9 cellular contexts compared by ENCODE assay signal in genomic region chr2:46493241-46493970, GRCh38. TPM values are rescaled to one million over a fixed set of nuclear protein-coding genes. Genes with fewer than 3 reads are reported as not detected.
DNase-seq lines count a peak whose midpoint lies in the region; ATAC-seq and TF ChIP-seq lines count a peak whose summit lies in the region.
"Had no signal": no experiment of that assay in that cellular context is flagged by ENCODE, and none has a peak within 500 bp of the region (broad histone marks: within the 10 kb centered on the region; RNA-seq: fewer than 3 reads in every experiment).

No MANE protein-coding gene starts in this region.

- no peaks in the 10 kb centered on the region for H3K36me3 Mint-ChIP-seq in activated CD8-positive, alpha-beta memory T cell treated with anti-CD3 and anti-CD28 coated beads, Interleukin-2, amount 10 ng/mL, durations not matched to agents 7 days and 5 days

- H2AFZ ChIP-seq in neural cell (ENCODE audit: low read depth, low read length) = peak overlapping the region; percentile 89

- H3K4me1 Mint-ChIP-seq in activated CD8-positive, alpha-beta memory T cell treated with anti-CD3 and anti-CD28 coated beads, Interleukin-2, amount 10 ng/mL, durations not matched to agents 7 days and 5 days = peaks cover 15% of the 10 kb centered on the region

- H3K27ac Mint-ChIP-seq in activated CD8-positive, alpha-beta memory T cell treated with anti-CD3 and anti-CD28 coated beads, Interleukin-2, amount 10 ng/mL, durations not matched to agents 7 days and 5 days = no peak overlapping the region

- no peaks in the 10 kb centered on the region for H3F3A ChIP-seq in neural cell (ENCODE audit: insufficient read depth, low read length, poor library complexity, severe bottlenecking)

- peak overlapping the region; percentile 84 for H3K9ac ChIP-seq in neural cell (ENCODE audit: low read length)

- H3K9me2 ChIP-seq in neural cell (ENCODE audit: insufficient read depth, low read length) = no peaks in the 10 kb centered on the region

- TF ChIP-seq EP300 in neural cell (conservative IDR thresholded peaks at IDR 0.05; ENCODE audit: poor library complexity, severe bottlenecking) = no peak

- no peaks in the 10 kb centered on the region for H3K9me3 Mint-ChIP-seq in activated CD8-positive, alpha-beta memory T cell treated with anti-CD3 and anti-CD28 coated beads, Interleukin-2, amount 10 ng/mL, durations not matched to agents 7 days and 5 days (ENCODE audit: low read depth)

- no peak for TF ChIP-seq RAD21 in neural cell (conservative IDR thresholded peaks at IDR 0.05)

- no peak overlapping the region for H3K4me3 Mint-ChIP-seq in activated CD8-positive, alpha-beta memory T cell treated with anti-CD3 and anti-CD28 coated beads, Interleukin-2, amount 10 ng/mL, durations not matched to agents 7 days and 5 days

- H3K4me2 ChIP-seq in neural cell (ENCODE audit: low read length) = peak overlapping the region; percentile 53

- peak overlapping the region; percentile 53 for H3K4me3 ChIP-seq in neural cell (ENCODE audit: low read length)

- H3K27me3 Mint-ChIP-seq in activated CD8-positive, alpha-beta memory T cell treated with anti-CD3 and anti-CD28 coated beads, Interleukin-2, amount 10 ng/mL, durations not matched to agents 7 days and 5 days = peaks cover 3% of the 10 kb centered on the region

- H4K20me1 ChIP-seq in neural cell (ENCODE audit: insufficient read depth) = no peaks in the 10 kb centered on the region

- DNase-seq in activated CD8-positive, alpha-beta memory T cell treated with anti-CD3 and anti-CD28 coated beads, Interleukin-2, amount 10 ng/mL, durations not matched to agents 7 days and 5 days = peak; percentile 41
- DNase-seq in activated CD8-positive, alpha-beta memory T cell treated with anti-CD3 and anti-CD28 coated beads, Interleukin-2, amount 50 U/mL, for 48 hours = no peak
- DNase-seq in SK-N-DZ (ENCODE audit: low spot score) (peak; percentile 91), KBM-7 (no peak), mucosa of gallbladder (ENCODE audit: low spot score) (no peak)
- DNase-seq in central memory CD4-positive, alpha-beta T cell = no peak

- no peaks in the 10 kb centered on the region for H3K9me3 ChIP-seq in neural cell (ENCODE audit: low read length)

- peak overlapping the region; percentile 100 for H3K27ac ChIP-seq in neural cell (ENCODE audit: low read length)
- H3K27ac ChIP-seq: C4-2B had no signal

- CTCF ChIA-PET in activated CD8-positive, alpha-beta memory T cell treated with anti-CD3 and anti-CD28 coated beads, Interleukin-2, amount 10 ng/mL, durations not matched to agents 7 days and 5 days (lab: Charles Lee) = interaction anchor here (1.4 kb wide), 1 partner anchor 14 kb away, joined by 4 read pairs; no protein-coding TSS in a partner anchor

- no peaks in the 10 kb centered on the region for H3K79me2 ChIP-seq in neural cell (replicated peaks; ENCODE audit: insufficient read depth, low read length)

- no peaks in the 10 kb centered on the region for H3K36me3 ChIP-seq in neural cell (ENCODE audit: insufficient read depth, low read length)

- H3K27me3 ChIP-seq in neural cell (ENCODE audit: insufficient read depth, low read depth, low read length) = no peaks in the 10 kb centered on the region

- in situ Hi-C loops in KBM-7 (cut with MboI; ENCODE audit: low pct_unique_long_range_greater_than_20kb, low sequenced_read_pairs) = no loop called here

- peak; percentile 51 for ATAC-seq in activated CD8-positive, alpha-beta memory T cell treated with anti-CD3 and anti-CD28 coated beads, Interleukin-2, amount 10 ng/mL, durations not matched to agents 7 days and 5 days
- ATAC-seq in HG02938 (IDR thresholded peaks at IDR 0.05; ENCODE audit: unreplicated experiment) = peak; percentile 80

- no peak for TF ChIP-seq CTCF in neural cell (IDR thresholded peaks at IDR 0.05; ENCODE audit: poor library complexity, severe bottlenecking)

TF ChIP-seq in neural cell, 6 proteins besides CTCF, POLR2A, EP300 and RAD21:
- TF ChIP-seq SMC3 (conservative IDR thresholded peaks at IDR 0.05; ENCODE audit: poor library complexity) (no peak), TAF1 (IDR thresholded peaks at IDR 0.05; ENCODE audit: low read depth) (no peak), REST (IDR thresholded peaks at IDR 0.05; ENCODE audit: borderline replicate concordance) (no peak), POLR2AphosphoS5 (IDR thresholded peaks at IDR 0.05) (no peak), EZH2 (IDR thresholded peaks at IDR 0.05; ENCODE audit: borderline replicate concordance, insufficient read depth, low read length, poor library complexity, severe bottlenecking) (no peak), MXI1 (conservative IDR thresholded peaks at IDR 0.05; ENCODE audit: poor library complexity, severe bottlenecking) (no peak)
TF ChIP-seq in neural cell: peak in this region for 0.

RNA-seq across cellular contexts. Expression of gene TMEM247, which starts 14.0 kb away (rescaled TPM):
- not detected for total RNA-seq in activated CD8-positive, alpha-beta memory T cell treated with anti-CD3 and anti-CD28 coated beads, Interleukin-2, amount 10 ng/mL, durations not matched to agents 7 days and 5 days
- polyA plus RNA-seq in SK-N-DZ (2014; cell fraction: cytosol; rRNA removed) = not detected in 2 replicates
- not detected in 2 replicates for polyA plus RNA-seq in SK-N-DZ (2014; cell fraction: nucleus; rRNA removed)
- not detected in 2 replicates for polyA plus RNA-seq in neural cell
- polyA minus RNA-seq in neural cell = not detected in 2 replicates
- total RNA-seq in mucosa of gallbladder = not detected

RNA-seq across cellular contexts. Expression of gene RHOQ, which starts 48.9 kb away (rescaled TPM):
- total RNA-seq in activated CD8-positive, alpha-beta memory T cell treated with anti-CD3 and anti-CD28 coated beads, Interleukin-2, amount 10 ng/mL, durations not matched to agents 7 days and 5 days = 10 to 100 TPM; 11.4 to 14.5 TPM
- polyA plus RNA-seq in SK-N-DZ (2014; cell fraction: cytosol; rRNA removed) = 31.1 and 33.1 TPM in 2 replicates
- polyA plus RNA-seq in SK-N-DZ (2014; cell fraction: nucleus; rRNA removed) = 22.1 and 36.0 TPM in 2 replicates
- 39.4 and 45.1 TPM in 2 replicates for polyA plus RNA-seq in neural cell
- 44.7 and 44.8 TPM in 2 replicates for polyA minus RNA-seq in neural cell
- 60.9 TPM for total RNA-seq in mucosa of gallbladder

RNA-seq across cellular contexts. Expression of gene ATP6V1E2, which starts 49.0 kb away (rescaled TPM):
- total RNA-seq in activated CD8-positive, alpha-beta memory T cell treated with anti-CD3 and anti-CD28 coated beads, Interleukin-2, amount 10 ng/mL, durations not matched to agents 7 days and 5 days = 1 to 10 TPM; 6.0 to 8.2 TPM
- 7.8 and 9.2 TPM in 2 replicates for polyA plus RNA-seq in SK-N-DZ (2014; cell fraction: cytosol; rRNA removed)
- polyA plus RNA-seq in SK-N-DZ (2014; cell fraction: nucleus; rRNA removed) = 5.2 and 9.1 TPM in 2 replicates
- 4.3 and 5.6 TPM in 2 replicates for polyA plus RNA-seq in neural cell
- polyA minus RNA-seq in neural cell = 8.2 and 10.0 TPM in 2 replicates
- total RNA-seq in mucosa of gallbladder = 8.3 TPM

Comparison
In these comparisons a context has a peak if more than half of its experiments do, and no peak if none do; other contexts are left out.
1. DNase-seq: peak in activated CD8-positive, alpha-beta memory T cell treated with anti-CD3 and anti-CD28 coated beads, Interleukin-2, amount 10 ng/mL, durations not matched to agents 7 days and 5 days (single experiment) and SK-N-DZ (single experiment); none in activated CD8-positive, alpha-beta memory T cell treated with anti-CD3 and anti-CD28 coated beads, Interleukin-2, amount 50 U/mL, for 48 hours (single experiment), central memory CD4-positive, alpha-beta T cell (single experiment), KBM-7 (single experiment) and mucosa of gallbladder (single experiment).